Comparison of ENCODE assay signal across 16 cellular contexts in the genomic region with DNA sequence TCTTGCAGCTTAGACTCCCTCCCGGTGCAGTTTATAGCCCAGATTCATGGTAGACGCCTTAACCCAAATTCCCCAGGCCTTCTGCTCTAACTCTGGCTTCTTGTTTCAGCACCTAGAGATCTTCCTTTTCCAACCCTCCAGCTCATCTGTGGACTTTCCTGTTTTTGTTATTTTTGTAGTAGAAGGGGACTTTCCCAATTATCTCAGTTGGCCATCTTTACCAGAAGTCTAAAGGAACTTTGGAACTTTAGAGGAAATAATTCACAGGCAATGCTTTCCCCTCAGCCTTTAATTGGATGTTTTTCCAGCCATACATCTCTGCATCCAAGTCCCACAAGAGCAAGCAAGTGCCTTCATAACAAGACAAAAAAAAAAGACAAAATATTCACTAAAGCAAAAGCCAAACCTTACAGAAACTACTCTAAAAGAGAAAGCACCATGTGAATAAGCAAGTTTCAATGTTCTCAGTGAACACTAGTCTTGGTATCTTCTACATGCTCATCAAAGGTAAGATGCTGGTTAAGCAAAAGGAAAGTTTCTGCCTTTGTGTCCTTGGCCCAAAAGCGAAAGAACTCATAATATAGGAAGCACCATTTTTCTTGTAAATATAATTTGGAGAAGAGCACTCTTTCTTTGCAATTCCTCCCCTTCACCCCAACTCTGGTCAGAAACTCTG.
"Had no signal": no experiment of that assay in that cellular context is flagged by ENCODE, and none has a peak within 500 bp of the region (broad histone marks: within the 10 kb centered on the region; RNA-seq: fewer than 3 reads in every experiment).

No MANE protein-coding gene starts in this region.

- H3K4me3 ChIP-seq: gastroesophageal sphincter, heart left ventricle, left lung, prostate gland, skin epidermis, stomach, testis had no signal

- DNase-seq: activated CD4-positive, CD25-positive, alpha-beta regulatory T cell; activated CD8-positive, alpha-beta memory T cell treated with anti-CD3 and anti-CD28 coated beads for 24 hours; activated CD8-positive, alpha-beta memory T cell treated with anti-CD3 and anti-CD28 coated beads, Interleukin-2, amount 50 U/mL, for 48 hours; activated naive CD4-positive, alpha-beta T cell; anterior cingulate cortex; caudate nucleus; heart left ventricle; left lung; right cardiac atrium; stimulated activated CD4-positive, alpha-beta T cell treated with anti-CD3 and anti-CD28 coated beads, Interleukin-4, amount 100 ng/mL, for 1 hour; stomach; T1000; testis had no signal
